Comparison of ENCODE assay signal across 15 cellular contexts in the genomic region with DNA sequence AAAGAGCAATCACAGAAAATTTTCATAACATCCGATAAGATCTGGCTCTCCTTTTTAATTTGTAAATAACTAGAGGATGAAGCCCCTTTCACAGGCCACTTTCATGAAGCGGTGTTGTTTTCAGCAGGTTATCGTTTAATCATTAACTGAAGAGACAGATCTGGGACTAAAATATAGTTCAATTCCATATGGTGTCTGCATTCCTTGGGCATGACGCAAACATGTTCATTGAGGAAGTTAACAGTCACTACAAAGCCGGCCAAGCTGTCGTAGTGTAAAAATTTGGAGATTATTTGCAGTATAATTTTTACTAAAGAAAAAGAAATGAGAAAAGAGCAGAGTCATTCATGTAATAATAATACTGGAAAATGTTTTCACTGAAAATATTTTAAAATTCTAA.
DNase-seq lines count a peak whose midpoint lies in the region; ATAC-seq, FAIRE-seq and TF ChIP-seq lines count a peak whose summit lies in the region.
"Had no signal": no experiment of that assay in that cellular context is flagged by ENCODE, and none has a peak within 500 bp of the region (broad histone marks: within the 10 kb centered on the region; RNA-seq: fewer than 3 reads in every experiment).

No MANE protein-coding gene starts in this region.

- no peaks in the 10 kb centered on the region for H3K9me3 ChIP-seq in smooth muscle cell (replicated peaks; ENCODE audit: low read depth)
- H3K9me3 ChIP-seq: stomach had no signal

- peak overlapping the region; percentile 28 for H3K4me2 ChIP-seq in smooth muscle cell

- no peaks in the 10 kb centered on the region for H3K4me1 ChIP-seq in smooth muscle cell (ENCODE audit: low read depth)
- H3K4me1 ChIP-seq: stomach had no signal

- peak overlapping the region; percentile 56 for H3K27ac ChIP-seq in smooth muscle cell (ENCODE audit: low read depth)
- H3K27ac ChIP-seq: stomach had no signal

- no peaks in the 10 kb centered on the region for H3K79me2 ChIP-seq in smooth muscle cell (ENCODE audit: low read depth)

- FAIRE-seq in RCC 7860 (lab: Jason Lieb, UNC) = peak; percentile 91
- FAIRE-seq: GM18507 had no signal

- H3K9ac ChIP-seq in smooth muscle cell (ENCODE audit: low read depth) = no peak overlapping the region

- TF ChIP-seq CTCF in fibroblast of mammary gland (conservative IDR thresholded peaks at IDR 0.05; ENCODE audit: control insufficient read depth, insufficient read depth, low read depth, low read length) = no peak
- no peak for TF ChIP-seq CTCF in smooth muscle cell (IDR thresholded peaks at IDR 0.05; ENCODE audit: borderline replicate concordance, insufficient read depth, poor library complexity, severe bottlenecking)

- no peaks in the 10 kb centered on the region for H3K27me3 ChIP-seq in smooth muscle cell (ENCODE audit: low read depth)
- H3K27me3 ChIP-seq: stomach had no signal

- peak; percentile 37 for DNase-seq in HPDE6-E6E7 (ENCODE audit: extremely low spot score)
- DNase-seq in RCC 7860 (ENCODE audit: low spot score) = peak; percentile 75
- peak; percentile 35 for DNase-seq in fibroblast of mammary gland (ENCODE audit: low read depth)
- no peak for DNase-seq in smooth muscle cell (lab: John Stamatoyannopoulos, UW; ENCODE audit: unreplicated experiment)
- DNase-seq in stimulated activated CD4-positive, alpha-beta T cell treated with anti-CD3 and anti-CD28 coated beads, Interleukin-1b, Interleukin-23, amount 100 ng/mL, for 48 hours = no peak
- DNase-seq in COR-L47 (lab: John Stamatoyannopoulos, UW) = no peak
- DNase-seq: activated B cell treated with CpG ODN at 0.5 μM for 24 hours; activated naive CD4-positive, alpha-beta T cell treated with anti-CD3 and anti-CD28 coated beads, Interleukin-2, amount 10 ng/mL, durations not matched to agents 7 days and 5 days; caudate nucleus; CD4-positive, CD25-positive, alpha-beta regulatory T cell; hypothalamus; NCI-H2081 treated with DMSO at 0.1 percent for 48 hours; stomach had no signal

- no peak for ATAC-seq in GM19035 (IDR thresholded peaks at IDR 0.05; ENCODE audit: unreplicated experiment)

- H2AFZ ChIP-seq in smooth muscle cell (ENCODE audit: low read depth) = peak overlapping the region; percentile 60

- no peaks in the 10 kb centered on the region for H3F3A ChIP-seq in smooth muscle cell (ENCODE audit: low read depth)

- no peaks in the 10 kb centered on the region for H3K36me3 ChIP-seq in smooth muscle cell (ENCODE audit: low read depth)
- H3K36me3 ChIP-seq: stomach had no signal

- 47% methylated on average over 6 of the region's 6 CpGs for WGBS in smooth muscle cell (ENCODE audit: low lambda C conversion rate)

- H4K20me1 ChIP-seq in smooth muscle cell (ENCODE audit: low read depth) = no peaks in the 10 kb centered on the region

- no peak overlapping the region for H3K4me3 ChIP-seq in fibroblast of mammary gland (ENCODE audit: control insufficient read depth, low read depth, low read length)
- H3K4me3 ChIP-seq in smooth muscle cell = no peak overlapping the region
- H3K4me3 ChIP-seq: stomach had no signal

Comparison
In these comparisons a context has a peak if more than half of its experiments do, and no peak if none do; other contexts are left out.
1. DNase-seq: peak in HPDE6-E6E7 (single experiment), RCC 7860 (single experiment) and fibroblast of mammary gland (single experiment); none in smooth muscle cell (single experiment), stimulated activated CD4-positive, alpha-beta T cell treated with anti-CD3 and anti-CD28 coated beads, Interleukin-1b, Interleukin-23, amount 100 ng/mL, for 48 hours (single experiment) and COR-L47 (single experiment).